ENCODE assay signal across 8 cellular contexts in the genomic region with DNA sequence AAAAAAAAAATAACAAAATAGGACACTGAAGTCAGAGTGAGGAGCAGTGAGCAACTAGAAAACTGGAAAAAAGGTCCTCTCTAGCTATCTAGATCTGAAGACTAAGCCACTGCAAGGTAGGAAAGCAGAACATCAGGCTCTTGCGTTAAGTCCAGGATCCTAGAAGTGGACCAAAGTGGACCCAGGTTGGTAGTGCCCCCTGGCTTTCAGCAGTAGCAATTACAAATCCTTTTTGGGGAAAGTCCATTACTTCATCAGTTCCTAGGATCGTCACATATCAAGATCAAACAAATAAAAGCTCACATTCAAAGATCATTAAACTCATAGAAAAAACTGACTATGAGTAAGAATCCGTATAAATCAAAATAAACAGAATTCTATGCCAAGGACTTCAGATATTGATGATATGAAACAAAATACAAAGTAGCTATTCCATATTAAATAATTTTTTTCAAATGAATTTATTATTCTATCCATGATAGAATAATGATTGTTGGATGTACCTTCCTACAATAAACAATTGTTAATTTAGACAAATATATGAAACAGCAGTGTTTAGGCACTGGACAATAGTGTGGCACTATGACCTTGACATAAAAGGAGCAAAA. TPM values are rescaled to one million over a fixed set of nuclear protein-coding genes. Genes with fewer than 3 reads are reported as not detected.
A peak's percentile ranks its signal among the peaks of the same experiment; 100 is the strongest.
DNase-seq lines count a peak whose midpoint lies in the region; ATAC-seq and TF ChIP-seq lines count a peak whose summit lies in the region.

No MANE protein-coding gene starts in this region.

- H3K36me3 Mint-ChIP-seq in H9 (ENCODE audit: insufficient read depth in 1 of 3, low read depth in 3 of 3) = no peaks in the 10 kb centered on the region

- H4K8ac ChIP-seq in H9 (replicated peaks; ENCODE audit: insufficient read length, low read depth, low read length) = no peak overlapping the region

- no peak overlapping the region for H3K9ac ChIP-seq in H9 (ENCODE audit: extremely low read depth, insufficient read length, low read length)

- H3K4me2 ChIP-seq in H9 (ENCODE audit: insufficient read depth, insufficient read length, low read length) = no peak overlapping the region

- no peaks in the 10 kb centered on the region for H4K20me1 ChIP-seq in H9 (ENCODE audit: control insufficient read depth, insufficient read depth, insufficient read length)

- no peak overlapping the region for H3K4ac ChIP-seq in H9 (ENCODE audit: low read depth, low read length)

- H3K4me1 ChIP-seq in H9 (ENCODE audit: insufficient read depth, low read length) = no peaks in the 10 kb centered on the region

- H3K9me3 ChIP-seq in H9 (ENCODE audit: control insufficient read depth, low read depth, low read length) = no peaks in the 10 kb centered on the region

- no peak overlapping the region for H2BK20ac ChIP-seq in H9 (ENCODE audit: low read depth, low read length, poor library complexity, severe bottlenecking)

- WGBS in H9 (ENCODE audit: extremely low coverage, insufficient read length, low lambda C conversion rate) = no CpG with 5 or more reads among the region's 3 CpGs

- no peak overlapping the region for H3K4me3 ChIP-seq in astrocyte of the cerebellum (ENCODE audit: low read depth, low read length)

- H3K79me1 ChIP-seq in H9 (ENCODE audit: insufficient read depth, low read depth, low read length, poor library complexity, severe bottlenecking) = no peaks in the 10 kb centered on the region

- no peak overlapping the region for H2AFZ ChIP-seq in H9 (ENCODE audit: low read length)

- no peak overlapping the region for H3K18ac ChIP-seq in H9 (ENCODE audit: insufficient read length, low read depth, low read length)

- no peak overlapping the region for H3K14ac ChIP-seq in H9 (ENCODE audit: insufficient read depth, low read length)

- no peaks in the 10 kb centered on the region for H3K27me3 ChIP-seq in H9 (ENCODE audit: insufficient read depth, low read length)

- in situ Hi-C loops in astrocyte of the cerebellum (cut with HindIII; ENCODE audit: low sequenced_read_pairs) = no loop called here

- no peak overlapping the region for H3K27ac ChIP-seq in H9 (ENCODE audit: insufficient read length, low read depth, low read length)

- H2AK5ac ChIP-seq in H9 (ENCODE audit: insufficient read length, low read length) = no peak overlapping the region

- H3K27ac Mint-ChIP-seq in H9 = no peak overlapping the region

- peak; percentile 67 to 89 for ATAC-seq in left cardiac atrium

- H3K9me3 Mint-ChIP-seq in H9 = no peaks in the 10 kb centered on the region

- H3K4me3 Mint-ChIP-seq in H9 = no peak overlapping the region

- no peak overlapping the region; the same call in 1 of the 2 replicates for H2BK15ac ChIP-seq in H9 (ENCODE audit: low read depth, low read length)

- no peak overlapping the region for H2BK120ac ChIP-seq in H9 (ENCODE audit: low read depth, low read length, poor library complexity, severe bottlenecking)

- H4K5ac ChIP-seq in H9 (ENCODE audit: insufficient read length, low read depth, low read length) = no peak overlapping the region

- H3K4me1 Mint-ChIP-seq in H9 = peaks cover 2 to 10% of the 10 kb centered on the region in 2 experiments; a peak in 2 of 4 replicates

- H2BK5ac ChIP-seq in H9 (ENCODE audit: insufficient read length, low read length) = no peak overlapping the region

- no peaks in the 10 kb centered on the region for H3K23me2 ChIP-seq in H9 (ENCODE audit: insufficient read length, low read depth, low read length, poor library complexity, severe bottlenecking)

- intact Hi-C loops in left cardiac atrium (cut with DNase I) = loop anchor here in 1 of 2 donors (2.0 kb wide), 1 partner anchor 76 kb away; no protein-coding TSS in a partner anchor
- intact Hi-C loops in posterior vena cava (cut with DNase I) = loop anchor here in 1 of 2 donors (5.0 kb wide), 1 partner anchor 78 kb away; no protein-coding TSS in a partner anchor

- H3K79me2 ChIP-seq in H9 (ENCODE audit: insufficient read depth, low read length) = no peaks in the 10 kb centered on the region

- H2BK12ac ChIP-seq in H9 (ENCODE audit: insufficient read length, low read depth, low read length) = no peak overlapping the region

- TF ChIP-seq CTCF in H9 (conservative IDR thresholded peaks at IDR 0.05) = peak; percentile 91
- TF ChIP-seq CTCF in astrocyte of the cerebellum (IDR thresholded peaks at IDR 0.05; ENCODE audit: low read depth, low read length, missing control alignments) = peak; percentile 80

- no peaks in the 10 kb centered on the region for H3K27me3 Mint-ChIP-seq in H9 (ENCODE audit: low read depth)

- no peak overlapping the region for H3T11ph ChIP-seq in H9 (ENCODE audit: low read length)

- no peak overlapping the region for H3K56ac ChIP-seq in H9 (ENCODE audit: insufficient read length, low read depth, low read length)

- no peak overlapping the region for H4K91ac ChIP-seq in H9 (ENCODE audit: insufficient read length, low read depth, low read length)

- peak; percentile 60 for DNase-seq in DMS 273 (lab: John Stamatoyannopoulos, UW; ENCODE audit: unreplicated experiment)
- DNase-seq in DMS 273 treated with DMSO at 0.1 percent for 48 hours (lab: John Stamatoyannopoulos, UW) = no peak
- peak; percentile 65 for DNase-seq in H9
- DNase-seq in NCI-H524 treated with DMSO at 0.1 percent for 48 hours (lab: John Stamatoyannopoulos, UW) = peak; percentile 41
- no peak for DNase-seq in astrocyte of the cerebellum (ENCODE audit: low read depth)
- DNase-seq in left cardiac atrium = peak; percentile 40
- DNase-seq in putamen (ENCODE audit: low spot score) = peak; percentile 68
- DNase-seq in posterior vena cava (ENCODE audit: low spot score) = no peak

- H3K23ac ChIP-seq in H9 (ENCODE audit: insufficient read length, low read depth, low read length) = no peak overlapping the region

RNA-seq across cellular contexts. Expression of gene RICTOR, which starts 6.5 kb away (rescaled TPM):
- total RNA-seq in H9 (2021) (14.0 and 20.9 TPM in 2 replicates), left cardiac atrium (10 to 100 TPM; 22.7 to 28.3 TPM), posterior vena cava (10 to 100 TPM; 37.0 to 50.1 TPM)

Comparison
In these comparisons a context has a peak if more than half of its experiments do, and no peak if none do; other contexts are left out.
1. DNase-seq: peak in DMS 273 (single experiment), H9 (single experiment), NCI-H524 treated with DMSO at 0.1 percent for 48 hours (single experiment), left cardiac atrium (single experiment) and putamen (single experiment); none in DMS 273 treated with DMSO at 0.1 percent for 48 hours (single experiment), astrocyte of the cerebellum (single experiment) and posterior vena cava (single experiment).